Comparison of ENCODE assay signal across 20 cellular contexts in genomic region chr12:116677202-116677651, GRCh38.
DNase-seq lines count a peak whose midpoint lies in the region; ATAC-seq and TF ChIP-seq lines count a peak whose summit lies in the region.
"Had no signal": no experiment of that assay in that cellular context is flagged by ENCODE, and none has a peak within 500 bp of the region (broad histone marks: within the 10 kb centered on the region; RNA-seq: fewer than 3 reads in every experiment).

No MANE protein-coding gene starts in this region.

- peaks cover 39 to 62% (median 55%) of the 10 kb centered on the region in 3 donors for H3K4me1 Mint-ChIP-seq in naive B cell

- intact Hi-C loops in PC-9 (cut with micrococcal nuclease; ENCODE audit: unreplicated experiment) = no loop called here
- intact Hi-C loops in cardiac septum (cut with DNase I) = no loop called here

- H3K27me3 Mint-ChIP-seq in naive B cell = peaks cover 0 to 6% (median 0%) of the 10 kb centered on the region in 3 donors

- peak; percentile 49 for ATAC-seq in HG02759 (IDR thresholded peaks at IDR 0.05; ENCODE audit: unreplicated experiment)
- ATAC-seq in naive B cell (ENCODE audit: low read depth in 2 of 2) = peak; percentile 83 to 84

- H3K27me3 ChIP-seq in PC-9 (ENCODE audit: insufficient read depth, low read depth) = no peaks in the 10 kb centered on the region

- H3K9me2 ChIP-seq in PC-9 (ENCODE audit: insufficient read depth) = no peaks in the 10 kb centered on the region

- POLR2A ChIA-PET in PC-9 (lab: Charles Lee; ENCODE audit: unreplicated experiment) = no interaction called here

- H3K4me2 ChIP-seq in PC-9 = no peak overlapping the region

- CTCF ChIA-PET in PC-9 (lab: Charles Lee) = interaction anchor here (0.7 kb wide), 1 partner anchor 21 kb away, joined by 7 read pairs; no protein-coding TSS in a partner anchor

- peak overlapping the region; percentile 16 to 86 (median 62) for H3K4me3 Mint-ChIP-seq in naive B cell
- H3K4me3 Mint-ChIP-seq: activated naive CD8-positive, alpha-beta T cell treated with anti-CD3 and anti-CD28 coated beads, Interleukin-2, amount 10 ng/mL, durations not matched to agents 7 days and 5 days; CD4-positive, alpha-beta memory T cell had no signal

- no peak overlapping the region for H2AFZ ChIP-seq in PC-9

- H3K36me3 Mint-ChIP-seq in naive B cell = no peaks in the 10 kb centered on the region
- H3K36me3 Mint-ChIP-seq: activated naive CD8-positive, alpha-beta T cell treated with anti-CD3 and anti-CD28 coated beads, Interleukin-2, amount 10 ng/mL, durations not matched to agents 7 days and 5 days; CD4-positive, alpha-beta memory T cell had no signal

- H3K9me3 Mint-ChIP-seq in naive B cell = no peaks in the 10 kb centered on the region
- H3K9me3 Mint-ChIP-seq: activated naive CD8-positive, alpha-beta T cell treated with anti-CD3 and anti-CD28 coated beads, Interleukin-2, amount 10 ng/mL, durations not matched to agents 7 days and 5 days; CD4-positive, alpha-beta memory T cell had no signal

- no peaks in the 10 kb centered on the region for H3K79me2 ChIP-seq in PC-9 (ENCODE audit: low read depth)

- no peak overlapping the region for H3K4me3 ChIP-seq in PC-9

- H3K9me3 ChIP-seq in PC-9 (ENCODE audit: insufficient read depth, low read depth) = no peaks in the 10 kb centered on the region

- no TSS peak for BruUV-seq in PC-9 (replicated peaks; lab: Mats Ljungman, UMichigan)

- no peaks in the 10 kb centered on the region for H3K4me1 ChIP-seq in PC-9 (replicated peaks; ENCODE audit: insufficient read depth)

- no peaks in the 10 kb centered on the region for H3F3A ChIP-seq in PC-9 (ENCODE audit: insufficient read depth, low read depth)

- no peaks in the 10 kb centered on the region for H4K20me1 ChIP-seq in PC-9 (ENCODE audit: insufficient read depth)

- no peak overlapping the region for H3K27ac ChIP-seq in PC-9
- H3K27ac ChIP-seq: 22Rv1 had no signal

- DNase-seq in NCI-H748 treated with DMSO at 0.1 percent for 48 hours (lab: John Stamatoyannopoulos, UW) (peak; percentile 7), NCI-H748 (lab: John Stamatoyannopoulos, UW; ENCODE audit: unreplicated experiment) (no peak), NOMO-1 treated with DMSO at 0.1 percent for 48 hours (lab: John Stamatoyannopoulos, UW; ENCODE audit: unreplicated experiment) (peak; percentile 90), naive B cell (peak; percentile 36), PC-9 (no peak), cardiac septum (ENCODE audit: low spot score) (no peak)
- no peak for DNase-seq in activated CD4-positive, CD25-positive, alpha-beta regulatory T cell (lab: John Stamatoyannopoulos, UW)
- DNase-seq: activated CD4-positive, alpha-beta T cell treated with anti-CD3 and anti-CD28 coated beads, Interleukin-2, amount 50 U/mL, for 1 hour; activated naive CD8-positive, alpha-beta T cell treated with anti-CD3 and anti-CD28 coated beads, Interleukin-2, amount 10 ng/mL, durations not matched to agents 7 days and 5 days; activated T-cell treated with anti-CD3 and anti-CD28 coated beads, Interleukin-2, amount 50 U/mL, for 1 hour; CD4-positive, alpha-beta memory T cell; DND-41; effector CD4-positive, alpha-beta T cell; NCI-H1930; NCI-H526; stimulated activated CD4-positive, alpha-beta T cell treated with anti-CD3 and anti-CD28 coated beads, Interleukin-4, amount 100 ng/mL, for 1 hour; stimulated activated CD8-positive, alpha-beta memory T cell treated with anti-CD3 and anti-CD28 coated beads, Interleukin-4, amount 100 ng/mL, for 48 hours; trophoblast cell had no signal

- peak overlapping the region in 4 of 6 donors; percentile 24 to 85 (median 46) for H3K27ac Mint-ChIP-seq in naive B cell
- H3K27ac Mint-ChIP-seq: activated naive CD8-positive, alpha-beta T cell treated with anti-CD3 and anti-CD28 coated beads, Interleukin-2, amount 10 ng/mL, durations not matched to agents 7 days and 5 days had no signal

- H3K36me3 ChIP-seq in PC-9 (ENCODE audit: low read depth) = no peaks in the 10 kb centered on the region

- TF ChIP-seq CTCF in PC-9 (conservative IDR thresholded peaks at IDR 0.05) = no peak

Comparison
In these comparisons a context has a peak if more than half of its experiments do, and no peak if none do; other contexts are left out.
1. DNase-seq: peak in NCI-H748 treated with DMSO at 0.1 percent for 48 hours (single experiment), NOMO-1 treated with DMSO at 0.1 percent for 48 hours (single experiment) and naive B cell (single experiment); none in NCI-H748 (single experiment), activated CD4-positive, CD25-positive, alpha-beta regulatory T cell (0 of 4), PC-9 (0 of 2) and cardiac septum (single experiment).